In the genomic region with DNA sequence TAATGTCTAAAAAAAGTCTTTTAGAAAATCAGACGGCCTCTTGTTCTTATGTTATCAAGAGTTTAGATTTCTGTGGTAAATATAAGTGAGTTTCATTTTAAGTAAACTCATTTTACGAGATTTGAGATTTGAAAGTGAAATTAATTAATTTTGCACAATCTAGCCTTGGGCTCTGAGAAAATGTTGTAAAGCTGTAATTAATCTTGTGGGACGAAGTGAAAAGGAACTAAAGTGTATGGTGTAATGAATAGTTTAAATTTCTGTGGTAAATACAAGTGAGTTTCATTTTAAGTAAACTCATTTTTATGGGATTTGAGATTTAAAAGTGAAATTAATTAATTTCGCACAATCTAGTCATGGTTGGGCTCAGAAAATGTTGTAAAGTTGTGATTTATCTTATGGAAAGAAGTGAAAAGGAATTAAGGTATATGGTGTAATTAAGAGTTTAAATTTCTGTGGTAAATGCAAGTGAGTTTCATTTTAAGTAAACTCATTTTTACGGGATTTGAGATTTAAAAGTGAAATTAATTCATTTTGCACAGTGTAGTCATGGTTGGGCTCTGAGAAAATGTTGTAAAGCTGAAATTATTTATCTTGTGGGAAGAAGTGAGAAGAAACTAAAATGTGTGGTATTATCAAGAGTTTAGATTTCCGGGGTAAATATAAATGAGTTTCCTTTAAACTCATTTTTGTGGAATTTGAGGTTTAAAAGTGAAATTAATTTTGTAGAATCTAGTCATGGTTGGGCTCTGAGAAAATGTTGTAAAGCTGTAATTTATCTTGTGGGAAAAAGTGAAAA, we compare ENCODE assay signal across 2 cellular contexts.
TF ChIP-seq lines count a peak whose summit lies in the region.

No MANE protein-coding gene starts in this region.

TF ChIP-seq in SK-N-SH, 30 proteins besides CTCF, POLR2A, EP300 and RAD21 (continued from another document):
- TF ChIP-seq, protein P1, sequence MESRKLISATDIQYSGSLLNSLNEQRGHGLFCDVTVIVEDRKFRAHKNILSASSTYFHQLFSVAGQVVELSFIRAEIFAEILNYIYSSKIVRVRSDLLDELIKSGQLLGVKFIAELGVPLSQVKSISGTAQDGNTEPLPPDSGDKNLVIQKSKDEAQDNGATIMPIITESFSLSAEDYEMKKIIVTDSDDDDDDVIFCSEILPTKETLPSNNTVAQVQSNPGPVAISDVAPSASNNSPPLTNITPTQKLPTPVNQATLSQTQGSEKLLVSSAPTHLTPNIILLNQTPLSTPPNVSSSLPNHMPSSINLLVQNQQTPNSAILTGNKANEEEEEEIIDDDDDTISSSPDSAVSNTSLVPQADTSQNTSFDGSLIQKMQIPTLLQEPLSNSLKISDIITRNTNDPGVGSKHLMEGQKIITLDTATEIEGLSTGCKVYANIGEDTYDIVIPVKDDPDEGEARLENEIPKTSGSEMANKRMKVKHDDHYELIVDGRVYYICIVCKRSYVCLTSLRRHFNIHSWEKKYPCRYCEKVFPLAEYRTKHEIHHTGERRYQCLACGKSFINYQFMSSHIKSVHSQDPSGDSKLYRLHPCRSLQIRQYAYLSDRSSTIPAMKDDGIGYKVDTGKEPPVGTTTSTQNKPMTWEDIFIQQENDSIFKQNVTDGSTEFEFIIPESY (IDR thresholded peaks at IDR 0.05; ENCODE audit: borderline replicate concordance, low read depth) = no peak
- no peak for TF ChIP-seq RXRA (IDR thresholded peaks at IDR 0.05; ENCODE audit: borderline replicate concordance, low read depth)
- no peak for TF ChIP-seq GABPA (IDR thresholded peaks at IDR 0.05; ENCODE audit: low read depth)
- no peak for TF ChIP-seq YY1 (IDR thresholded peaks at IDR 0.05; ENCODE audit: low read depth)
- TF ChIP-seq, protein P2, sequence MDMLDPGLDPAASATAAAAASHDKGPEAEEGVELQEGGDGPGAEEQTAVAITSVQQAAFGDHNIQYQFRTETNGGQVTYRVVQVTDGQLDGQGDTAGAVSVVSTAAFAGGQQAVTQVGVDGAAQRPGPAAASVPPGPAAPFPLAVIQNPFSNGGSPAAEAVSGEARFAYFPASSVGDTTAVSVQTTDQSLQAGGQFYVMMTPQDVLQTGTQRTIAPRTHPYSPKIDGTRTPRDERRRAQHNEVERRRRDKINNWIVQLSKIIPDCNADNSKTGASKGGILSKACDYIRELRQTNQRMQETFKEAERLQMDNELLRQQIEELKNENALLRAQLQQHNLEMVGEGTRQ (IDR thresholded peaks at IDR 0.05; ENCODE audit: borderline replicate concordance, low read depth, low read length) = no peak
- no peak for TF ChIP-seq NRF1 (IDR thresholded peaks at IDR 0.05; ENCODE audit: low read depth, low read length)
- TF ChIP-seq NFIC (IDR thresholded peaks at IDR 0.05; ENCODE audit: borderline replicate concordance) = no peak
- TF ChIP-seq, protein P3, sequence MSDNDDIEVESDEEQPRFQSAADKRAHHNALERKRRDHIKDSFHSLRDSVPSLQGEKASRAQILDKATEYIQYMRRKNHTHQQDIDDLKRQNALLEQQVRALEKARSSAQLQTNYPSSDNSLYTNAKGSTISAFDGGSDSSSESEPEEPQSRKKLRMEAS (IDR thresholded peaks at IDR 0.05; ENCODE audit: low read depth) = no peak
- TF ChIP-seq POLR2AphosphoS5 (IDR thresholded peaks at IDR 0.05; ENCODE audit: low read depth, low read length) = no peak
- TF ChIP-seq TCF12 (IDR thresholded peaks at IDR 0.05) = no peak

TF ChIP-seq in SK-N-SH treated with all-trans-retinoic acid at 6 μM for 48 hours, 23 proteins besides CTCF, POLR2A, EP300 and RAD21 (continued from another document):
- TF ChIP-seq, protein P4, sequence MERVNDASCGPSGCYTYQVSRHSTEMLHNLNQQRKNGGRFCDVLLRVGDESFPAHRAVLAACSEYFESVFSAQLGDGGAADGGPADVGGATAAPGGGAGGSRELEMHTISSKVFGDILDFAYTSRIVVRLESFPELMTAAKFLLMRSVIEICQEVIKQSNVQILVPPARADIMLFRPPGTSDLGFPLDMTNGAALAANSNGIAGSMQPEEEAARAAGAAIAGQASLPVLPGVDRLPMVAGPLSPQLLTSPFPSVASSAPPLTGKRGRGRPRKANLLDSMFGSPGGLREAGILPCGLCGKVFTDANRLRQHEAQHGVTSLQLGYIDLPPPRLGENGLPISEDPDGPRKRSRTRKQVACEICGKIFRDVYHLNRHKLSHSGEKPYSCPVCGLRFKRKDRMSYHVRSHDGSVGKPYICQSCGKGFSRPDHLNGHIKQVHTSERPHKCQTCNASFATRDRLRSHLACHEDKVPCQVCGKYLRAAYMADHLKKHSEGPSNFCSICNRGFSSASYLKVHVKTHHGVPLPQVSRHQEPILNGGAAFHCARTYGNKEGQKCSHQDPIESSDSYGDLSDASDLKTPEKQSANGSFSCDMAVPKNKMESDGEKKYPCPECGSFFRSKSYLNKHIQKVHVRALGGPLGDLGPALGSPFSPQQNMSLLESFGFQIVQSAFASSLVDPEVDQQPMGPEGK (CRISPR knock-in tag; IDR thresholded peaks at IDR 0.05; ENCODE audit: borderline replicate concordance) = no peak
- TF ChIP-seq CSDC2 (CRISPR knock-in tag; IDR thresholded peaks at IDR 0.05) = no peak
- TF ChIP-seq RARB (CRISPR knock-in tag; IDR thresholded peaks at IDR 0.05) = no peak
- no peak for TF ChIP-seq ARNTL (CRISPR knock-in tag; IDR thresholded peaks at IDR 0.05; ENCODE audit: borderline replicate concordance, low read depth)
- TF ChIP-seq, protein P5, sequence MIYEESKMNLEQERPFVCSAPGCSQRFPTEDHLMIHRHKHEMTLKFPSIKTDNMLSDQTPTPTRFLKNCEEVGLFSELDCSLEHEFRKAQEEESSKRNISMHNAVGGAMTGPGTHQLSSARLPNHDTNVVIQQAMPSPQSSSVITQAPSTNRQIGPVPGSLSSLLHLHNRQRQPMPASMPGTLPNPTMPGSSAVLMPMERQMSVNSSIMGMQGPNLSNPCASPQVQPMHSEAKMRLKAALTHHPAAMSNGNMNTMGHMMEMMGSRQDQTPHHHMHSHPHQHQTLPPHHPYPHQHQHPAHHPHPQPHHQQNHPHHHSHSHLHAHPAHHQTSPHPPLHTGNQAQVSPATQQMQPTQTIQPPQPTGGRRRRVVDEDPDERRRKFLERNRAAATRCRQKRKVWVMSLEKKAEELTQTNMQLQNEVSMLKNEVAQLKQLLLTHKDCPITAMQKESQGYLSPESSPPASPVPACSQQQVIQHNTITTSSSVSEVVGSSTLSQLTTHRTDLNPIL (CRISPR knock-in tag; IDR thresholded peaks at IDR 0.05; ENCODE audit: low read depth) = no peak
- no peak for TF ChIP-seq ISL1 (CRISPR knock-in tag; IDR thresholded peaks at IDR 0.05)
- TF ChIP-seq, protein P6, sequence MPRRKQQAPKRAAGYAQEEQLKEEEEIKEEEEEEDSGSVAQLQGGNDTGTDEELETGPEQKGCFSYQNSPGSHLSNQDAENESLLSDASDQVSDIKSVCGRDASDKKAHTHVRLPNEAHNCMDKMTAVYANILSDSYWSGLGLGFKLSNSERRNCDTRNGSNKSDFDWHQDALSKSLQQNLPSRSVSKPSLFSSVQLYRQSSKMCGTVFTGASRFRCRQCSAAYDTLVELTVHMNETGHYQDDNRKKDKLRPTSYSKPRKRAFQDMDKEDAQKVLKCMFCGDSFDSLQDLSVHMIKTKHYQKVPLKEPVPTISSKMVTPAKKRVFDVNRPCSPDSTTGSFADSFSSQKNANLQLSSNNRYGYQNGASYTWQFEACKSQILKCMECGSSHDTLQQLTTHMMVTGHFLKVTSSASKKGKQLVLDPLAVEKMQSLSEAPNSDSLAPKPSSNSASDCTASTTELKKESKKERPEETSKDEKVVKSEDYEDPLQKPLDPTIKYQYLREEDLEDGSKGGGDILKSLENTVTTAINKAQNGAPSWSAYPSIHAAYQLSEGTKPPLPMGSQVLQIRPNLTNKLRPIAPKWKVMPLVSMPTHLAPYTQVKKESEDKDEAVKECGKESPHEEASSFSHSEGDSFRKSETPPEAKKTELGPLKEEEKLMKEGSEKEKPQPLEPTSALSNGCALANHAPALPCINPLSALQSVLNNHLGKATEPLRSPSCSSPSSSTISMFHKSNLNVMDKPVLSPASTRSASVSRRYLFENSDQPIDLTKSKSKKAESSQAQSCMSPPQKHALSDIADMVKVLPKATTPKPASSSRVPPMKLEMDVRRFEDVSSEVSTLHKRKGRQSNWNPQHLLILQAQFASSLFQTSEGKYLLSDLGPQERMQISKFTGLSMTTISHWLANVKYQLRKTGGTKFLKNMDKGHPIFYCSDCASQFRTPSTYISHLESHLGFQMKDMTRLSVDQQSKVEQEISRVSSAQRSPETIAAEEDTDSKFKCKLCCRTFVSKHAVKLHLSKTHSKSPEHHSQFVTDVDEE (CRISPR knock-in tag; IDR thresholded peaks at IDR 0.05) = no peak
